ENCODE assay signal across 24 cellular contexts in genomic region chr3:170560296-170560695, GRCh38. TPM values are rescaled to one million over a fixed set of nuclear protein-coding genes. Genes with fewer than 3 reads are reported as not detected.
"Had no signal": no experiment of that assay in that cellular context is flagged by ENCODE, and none has a peak within 500 bp of the region (broad histone marks: within the 10 kb centered on the region; RNA-seq: fewer than 3 reads in every experiment).

No MANE protein-coding gene starts in this region.

- H3K9me3 ChIP-seq: MG63 had no signal

- H3K4me2 ChIP-seq: PC-9 had no signal

- H3K36me3 ChIP-seq: MG63 had no signal

- H3K27ac ChIP-seq: PC-9 had no signal

- DNase-seq: activated B cell treated with CpG ODN at 0.5 μM for 24 hours; activated CD4-positive, alpha-beta T cell treated with anti-CD3 and anti-CD28 coated beads for 1 hour; activated CD4-positive, alpha-beta T cell treated with anti-CD3 and anti-CD28 coated beads, Interleukin-2, amount 10 ng/mL, durations not matched to agents 24 days and 14 days; activated CD4-positive, alpha-beta T cell treated with anti-CD3 and anti-CD28 coated beads, Interleukin-2, amount 50 U/mL, for 48 hours; activated CD8-positive, alpha-beta memory T cell treated with anti-CD3 and anti-CD28 coated beads, Interleukin-2, amount 10 ng/mL, durations not matched to agents 7 days and 5 days; activated effector memory CD4-positive, alpha-beta T cell treated with Interleukin-2 at 50 U/mL for 16 hours; activated naive CD4-positive, alpha-beta T cell; activated naive CD8-positive, alpha-beta T cell treated with anti-CD3 and anti-CD28 coated beads, Interleukin-2, amount 50 U/mL, for 24 hours; activated T-cell treated with anti-CD3 and anti-CD28 coated beads, Interleukin-2, amount 50 U/mL, for 24 hours; amygdala; KG1; MG63; NCI-H1092; NCI-H1417; NCI-H2029; NCI-H345; NCI-H510A; NCI-H526 treated with DMSO at 0.1 percent for 48 hours; SIG-M5; T-helper 17 cell; T-helper 9 cell had no signal

- H2AFZ ChIP-seq: PC-9 had no signal

- H3K27me3 ChIP-seq: MG63 had no signal

- H3K4me3 ChIP-seq: MG63, PC-9 had no signal

RNA-seq across cellular contexts. Expression of gene SLC7A14, which starts 25.6 kb away (rescaled TPM):
- total RNA-seq: activated B cell treated with CpG ODN at 0.5 μM for 24 hours; activated CD4-positive, alpha-beta T cell treated with anti-CD3 and anti-CD28 coated beads, Interleukin-2, amount 10 ng/mL, durations not matched to agents 24 days and 14 days; activated CD8-positive, alpha-beta memory T cell treated with anti-CD3 and anti-CD28 coated beads, Interleukin-2, amount 10 ng/mL, durations not matched to agents 7 days and 5 days; activated naive CD4-positive, alpha-beta T cell treated with anti-CD3 and anti-CD28 coated beads, Interleukin-2, amount 50 U/mL, for 72 hours; activated T-helper 1 cell treated with anti-CD3 and anti-CD28 coated beads, Interleukin-12 subunit alpha, Interleukin-12 subunit beta, Interleukin-2, Interleukin-4 antibody, amounts not matched to agents 30 ng/mL and 10 ng/mL and 1 ng/mL, durations not matched to agents 14 hours and 24 hours and 36 hours; PC-9; T-helper 17 cell had no signal
